In the genomic region with DNA sequence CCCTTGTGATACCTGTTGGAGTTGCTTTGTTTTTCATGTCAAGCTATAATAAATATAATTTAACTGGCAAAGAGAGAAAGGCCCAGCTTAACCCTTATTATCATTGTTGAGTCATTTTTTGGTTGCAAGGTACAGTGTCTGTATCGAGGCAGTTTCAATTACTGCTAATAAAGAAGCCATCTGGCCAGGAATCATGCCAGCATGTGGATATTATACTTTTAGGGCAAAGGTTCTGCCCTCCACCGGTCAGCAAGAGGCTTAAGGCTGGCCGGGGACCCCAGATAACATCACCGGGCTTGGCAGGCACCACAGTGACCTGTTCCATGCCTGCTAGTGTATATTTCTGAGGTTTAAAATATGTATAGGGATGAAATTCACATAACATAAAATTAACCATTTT, we compare ENCODE assay signal across 22 cellular contexts. TPM values are rescaled to one million over a fixed set of nuclear protein-coding genes. Genes with fewer than 3 reads are reported as not detected.
DNase-seq lines count a peak whose midpoint lies in the region; ATAC-seq and TF ChIP-seq lines count a peak whose summit lies in the region.
"Had no signal": no experiment of that assay in that cellular context is flagged by ENCODE, and none has a peak within 500 bp of the region (broad histone marks: within the 10 kb centered on the region; RNA-seq: fewer than 3 reads in every experiment).

No MANE protein-coding gene starts in this region.

- no peaks in the 10 kb centered on the region for H3K36me3 Mint-ChIP-seq in nephron progenitor cell (ENCODE audit: low read depth)
- H3K36me3 Mint-ChIP-seq: CD4-positive, CD25-positive, alpha-beta regulatory T cell; CD8-positive, alpha-beta memory T cell; IgD-negative memory B cell had no signal

- POLR2A ChIA-PET in SK-N-SH (lab: Yijun Ruan, JAX): no interaction called here

- H3K36me3 ChIP-seq in SK-N-SH (replicated peaks in 1 of 2; ENCODE audit: control insufficient read depth in 1 of 2, insufficient read depth in 2 of 2, low read length in 1 of 2) (peaks cover 0 to 4% of the 10 kb centered on the region in 2 experiments), ACC112 (ENCODE audit: insufficient read depth, low read length) (no peaks in the 10 kb centered on the region)
- H3K36me3 ChIP-seq: BE2C had no signal

- H3K27ac ChIP-seq in SK-N-SH (ENCODE audit: low read depth in 2 of 2, low read length in 1 of 2) (no peak overlapping the region), ACC112 (ENCODE audit: low read depth, low read length) (no peak overlapping the region)

- H3K27me3 ChIP-seq in SK-N-SH (ENCODE audit: insufficient read depth) (peaks cover 13% of the 10 kb centered on the region; the same call in 1 of the 2 replicates), ACC112 (ENCODE audit: insufficient read depth, low read length) (no peaks in the 10 kb centered on the region)

- no peaks in the 10 kb centered on the region for H3K4me1 Mint-ChIP-seq in nephron progenitor cell
- H3K4me1 Mint-ChIP-seq: GM23338, IgD-negative memory B cell had no signal

- H3K9me3 ChIP-seq in SK-N-SH: no peaks in the 10 kb centered on the region
- H3K9me3 ChIP-seq: BE2C had no signal

- H3F3A ChIP-seq in SK-N-SH (replicated peaks; ENCODE audit: insufficient read depth): no peaks in the 10 kb centered on the region

- H3K4me1 ChIP-seq in SK-N-SH (ENCODE audit: control insufficient read depth in 1 of 2, insufficient read depth in 2 of 2, low read depth in 1 of 2, low read length in 1 of 2) (peaks cover 0 to 3% of the 10 kb centered on the region in 2 experiments; a peak in 1 of 4 replicates), ACC112 (ENCODE audit: control insufficient read depth, insufficient read depth, low read length, unreplicated experiment) (peaks cover 32% of the 10 kb centered on the region)
- H3K4me1 ChIP-seq: BE2C had no signal

- H2AFZ ChIP-seq in SK-N-SH (ENCODE audit: low read depth) (no peak overlapping the region), ACC112 (ENCODE audit: low read length, unreplicated experiment) (peak overlapping the region; percentile 13)
- H2AFZ ChIP-seq: GM23338 had no signal

- H3K27ac Mint-ChIP-seq in nephron progenitor cell: no peak overlapping the region
- H3K27ac Mint-ChIP-seq: CD8-positive, alpha-beta memory T cell; GM23338; HFFc6; IgD-negative memory B cell had no signal

- H3K4me3 Mint-ChIP-seq in nephron progenitor cell: no peak overlapping the region
- H3K4me3 Mint-ChIP-seq: CD4-positive, CD25-positive, alpha-beta regulatory T cell; CD8-positive, alpha-beta memory T cell; GM23338; HFFc6; IgD-negative memory B cell had no signal

- H3K79me2 ChIP-seq in SK-N-SH (ENCODE audit: insufficient read depth): no peaks in the 10 kb centered on the region
- H3K79me2 ChIP-seq in ACC112 (ENCODE audit: control insufficient read depth, insufficient read depth, low read length, unreplicated experiment): no peaks in the 10 kb centered on the region

- TF ChIP-seq CTCF in SK-N-SH (IDR thresholded peaks at IDR 0.05) (no peak), fibroblast of mammary gland (conservative IDR thresholded peaks at IDR 0.05; ENCODE audit: control insufficient read depth, insufficient read depth, low read depth, low read length) (no peak), nephron progenitor cell (IDR thresholded peaks at IDR 0.05) (no peak)

- DNase-seq in SK-N-SH (peak; percentile 43), fibroblast of mammary gland (ENCODE audit: low read depth) (peak; percentile 12), nephron progenitor cell (no peak), dermis blood vessel endothelial cell (no peak)
- DNase-seq: 8988T; ACHN; BE2C; C1 segment of cervical spinal cord; CD4-positive, CD25-positive, alpha-beta regulatory T cell; CD8-positive, alpha-beta memory T cell; COR-L47; DMS153; DMS79; GDM1; HFFc6 had no signal

- H3K9me3 Mint-ChIP-seq in nephron progenitor cell: no peaks in the 10 kb centered on the region
- H3K9me3 Mint-ChIP-seq: GM23338, HFFc6 had no signal

- 13% methylated on average over 4 of the region's 4 CpGs for WGBS in SK-N-SH (ENCODE audit: low lambda C conversion rate)

- peaks cover 6% of the 10 kb centered on the region for H3K27me3 Mint-ChIP-seq in nephron progenitor cell (ENCODE audit: low read depth, poor library complexity)

- no peaks in the 10 kb centered on the region for H4K20me1 ChIP-seq in SK-N-SH (ENCODE audit: insufficient read depth)

- no peak for TF ChIP-seq EP300 in SK-N-SH (IDR thresholded peaks at IDR 0.05; ENCODE audit: borderline replicate concordance in 1 of 2, low read depth in 1 of 2, low read length in 1 of 2)

- CTCF ChIA-PET in SK-N-SH (lab: Yijun Ruan, JAX): no interaction called here

- TF ChIP-seq RAD21 in SK-N-SH (IDR thresholded peaks at IDR 0.05; ENCODE audit: low read length): no peak

- H3K4me3 ChIP-seq in SK-N-SH (ENCODE audit: low read depth in 2 of 2, low read length in 1 of 2) (no peak overlapping the region), ACC112 (ENCODE audit: low read depth, low read length) (no peak overlapping the region), fibroblast of mammary gland (ENCODE audit: control insufficient read depth, low read depth, low read length) (no peak overlapping the region)
- H3K4me3 ChIP-seq: GM23338 had no signal

- no peaks in the 10 kb centered on the region for H3K9me2 ChIP-seq in SK-N-SH

- H3K9ac ChIP-seq in SK-N-SH: no peak overlapping the region

- H3K4me2 ChIP-seq in SK-N-SH: no peak overlapping the region
- H3K4me2 ChIP-seq: GM23338 had no signal

- no peak for ATAC-seq in SK-N-SH treated with all-trans-retinoic acid at 6 μM for 48 hours
- no peak for ATAC-seq in GM19452 (IDR thresholded peaks at IDR 0.05; ENCODE audit: unreplicated experiment)
- ATAC-seq: GM23338, HCT116 had no signal

TF ChIP-seq in SK-N-SH, 30 proteins besides CTCF, POLR2A, EP300 and RAD21 (continues in another document):
- peak; percentile 41 for TF ChIP-seq GATA2 (CRISPR knock-in tag; IDR thresholded peaks at IDR 0.05)
- TF ChIP-seq, protein P1, sequence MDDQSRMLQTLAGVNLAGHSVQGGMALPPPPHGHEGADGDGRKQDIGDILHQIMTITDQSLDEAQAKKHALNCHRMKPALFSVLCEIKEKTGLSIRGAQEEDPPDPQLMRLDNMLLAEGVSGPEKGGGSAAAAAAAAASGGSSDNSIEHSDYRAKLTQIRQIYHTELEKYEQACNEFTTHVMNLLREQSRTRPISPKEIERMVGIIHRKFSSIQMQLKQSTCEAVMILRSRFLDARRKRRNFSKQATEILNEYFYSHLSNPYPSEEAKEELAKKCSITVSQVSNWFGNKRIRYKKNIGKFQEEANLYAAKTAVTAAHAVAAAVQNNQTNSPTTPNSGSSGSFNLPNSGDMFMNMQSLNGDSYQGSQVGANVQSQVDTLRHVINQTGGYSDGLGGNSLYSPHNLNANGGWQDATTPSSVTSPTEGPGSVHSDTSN (IDR thresholded peaks at IDR 0.05): no peak

TF ChIP-seq in SK-N-SH treated with all-trans-retinoic acid at 6 μM for 48 hours, 23 proteins besides CTCF, POLR2A, EP300 and RAD21 (continues in another document):
- no peak for TF ChIP-seq ZC3H10 (CRISPR knock-in tag; IDR thresholded peaks at IDR 0.05)
- TF ChIP-seq, protein P2, sequence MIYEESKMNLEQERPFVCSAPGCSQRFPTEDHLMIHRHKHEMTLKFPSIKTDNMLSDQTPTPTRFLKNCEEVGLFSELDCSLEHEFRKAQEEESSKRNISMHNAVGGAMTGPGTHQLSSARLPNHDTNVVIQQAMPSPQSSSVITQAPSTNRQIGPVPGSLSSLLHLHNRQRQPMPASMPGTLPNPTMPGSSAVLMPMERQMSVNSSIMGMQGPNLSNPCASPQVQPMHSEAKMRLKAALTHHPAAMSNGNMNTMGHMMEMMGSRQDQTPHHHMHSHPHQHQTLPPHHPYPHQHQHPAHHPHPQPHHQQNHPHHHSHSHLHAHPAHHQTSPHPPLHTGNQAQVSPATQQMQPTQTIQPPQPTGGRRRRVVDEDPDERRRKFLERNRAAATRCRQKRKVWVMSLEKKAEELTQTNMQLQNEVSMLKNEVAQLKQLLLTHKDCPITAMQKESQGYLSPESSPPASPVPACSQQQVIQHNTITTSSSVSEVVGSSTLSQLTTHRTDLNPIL (CRISPR knock-in tag; IDR thresholded peaks at IDR 0.05; ENCODE audit: low read depth): no peak
- TF ChIP-seq ZNF8 (CRISPR knock-in tag; IDR thresholded peaks at IDR 0.05): no peak
- TF ChIP-seq ARNTL (CRISPR knock-in tag; IDR thresholded peaks at IDR 0.05; ENCODE audit: borderline replicate concordance, low read depth): no peak
- TF ChIP-seq TOX (CRISPR knock-in tag; IDR thresholded peaks at IDR 0.05; ENCODE audit: borderline replicate concordance): no peak
- no peak for TF ChIP-seq ZNF70 (CRISPR knock-in tag; IDR thresholded peaks at IDR 0.05)
- TF ChIP-seq ZFP30 (CRISPR knock-in tag; IDR thresholded peaks at IDR 0.05): no peak
- TF ChIP-seq GLIS3 (CRISPR knock-in tag; IDR thresholded peaks at IDR 0.05): no peak
- no peak for TF ChIP-seq CSDC2 (CRISPR knock-in tag; IDR thresholded peaks at IDR 0.05)
- TF ChIP-seq, protein P3, sequence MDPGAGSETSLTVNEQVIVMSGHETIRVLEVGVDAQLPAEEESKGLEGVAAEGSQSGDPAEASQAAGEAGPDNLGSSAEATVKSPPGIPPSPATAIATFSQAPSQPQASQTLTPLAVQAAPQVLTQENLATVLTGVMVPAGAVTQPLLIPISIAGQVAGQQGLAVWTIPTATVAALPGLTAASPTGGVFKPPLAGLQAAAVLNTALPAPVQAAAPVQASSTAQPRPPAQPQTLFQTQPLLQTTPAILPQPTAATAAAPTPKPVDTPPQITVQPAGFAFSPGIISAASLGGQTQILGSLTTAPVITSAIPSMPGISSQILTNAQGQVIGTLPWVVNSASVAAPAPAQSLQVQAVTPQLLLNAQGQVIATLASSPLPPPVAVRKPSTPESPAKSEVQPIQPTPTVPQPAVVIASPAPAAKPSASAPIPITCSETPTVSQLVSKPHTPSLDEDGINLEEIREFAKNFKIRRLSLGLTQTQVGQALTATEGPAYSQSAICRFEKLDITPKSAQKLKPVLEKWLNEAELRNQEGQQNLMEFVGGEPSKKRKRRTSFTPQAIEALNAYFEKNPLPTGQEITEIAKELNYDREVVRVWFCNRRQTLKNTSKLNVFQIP (CRISPR knock-in tag; IDR thresholded peaks at IDR 0.05; ENCODE audit: borderline replicate concordance, low read depth): no peak

RNA-seq across cellular contexts. Expression of a gene that starts 9.0 kb away (rescaled TPM):
- not detected in 2 replicates for polyA plus RNA-seq in SK-N-SH (2012; rRNA removed)
- not detected in 2 replicates for polyA plus RNA-seq in SK-N-SH (2012; cell fraction: cytosol; rRNA removed)
- not detected in 2 replicates for polyA plus RNA-seq in SK-N-SH (2012; cell fraction: nucleus; rRNA removed)
- not detected in 2 replicates for total RNA-seq in dermis blood vessel endothelial cell
- total RNA-seq: CD4-positive, CD25-positive, alpha-beta regulatory T cell; CD8-positive, alpha-beta memory T cell; GM23338; HFFc6 had no signal
- polyA plus RNA-seq: CD4-positive, CD25-positive, alpha-beta regulatory T cell; CD8-positive, alpha-beta memory T cell; GM23338; IgD-negative memory B cell had no signal

RNA-seq across cellular contexts. Expression of a gene that starts 34.8 kb away (rescaled TPM):
- not detected in 2 replicates for polyA plus RNA-seq in SK-N-SH (2012; rRNA removed)
- polyA plus RNA-seq in SK-N-SH (2012; cell fraction: cytosol; rRNA removed): not detected in 2 replicates
- polyA plus RNA-seq in SK-N-SH (2012; cell fraction: nucleus; rRNA removed): not detected in 2 replicates
- total RNA-seq in dermis blood vessel endothelial cell: not detected in 2 replicates
- total RNA-seq: CD4-positive, CD25-positive, alpha-beta regulatory T cell; CD8-positive, alpha-beta memory T cell; Daoy; GM23338; HFFc6 had no signal
- polyA plus RNA-seq: CD4-positive, CD25-positive, alpha-beta regulatory T cell; CD8-positive, alpha-beta memory T cell; GM23338; IgD-negative memory B cell had no signal

RNA-seq across cellular contexts. Expression of a gene that starts 58.0 kb away (rescaled TPM):
- polyA plus RNA-seq in SK-N-SH (2012; rRNA removed): not detected in 2 replicates
- polyA plus RNA-seq in SK-N-SH (2012; cell fraction: cytosol; rRNA removed): 0.01 TPM in 1 of 2 replicates, not detected in the other
- 0.02 and 0.05 TPM in 2 replicates for polyA plus RNA-seq in SK-N-SH (2012; cell fraction: nucleus; rRNA removed)
- total RNA-seq in dermis blood vessel endothelial cell: not detected in 2 replicates
- total RNA-seq: CD4-positive, CD25-positive, alpha-beta regulatory T cell; CD8-positive, alpha-beta memory T cell; Daoy; GM23338 had no signal
- polyA plus RNA-seq: CD4-positive, CD25-positive, alpha-beta regulatory T cell; CD8-positive, alpha-beta memory T cell; IgD-negative memory B cell had no signal

Comparison
In these comparisons a context has a peak if more than half of its experiments do, and no peak if none do; other contexts are left out.
1. DNase-seq: peak in SK-N-SH (single experiment) and fibroblast of mammary gland (single experiment); none in nephron progenitor cell (single experiment) and dermis blood vessel endothelial cell (single experiment).